Comparison of ENCODE assay signal across 10 cellular contexts in genomic region chr2:46749042-46749461, GRCh38. TPM values are rescaled to one million over a fixed set of nuclear protein-coding genes. Genes with fewer than 3 reads are reported as not detected.
DNase-seq lines count a peak whose midpoint lies in the region; ATAC-seq and TF ChIP-seq lines count a peak whose summit lies in the region.
"Had no signal": no experiment of that assay in that cellular context is flagged by ENCODE, and none has a peak within 500 bp of the region (broad histone marks: within the 10 kb centered on the region; RNA-seq: fewer than 3 reads in every experiment).

No MANE protein-coding gene starts in this region.

- WGBS in stomach, 5 donors: 39 to 52% (median 50%) methylated on average over 3 of the region's 3 CpGs

- 0 out of 2 replicates have a peak, but pooled peaks cover 3% of the 10 kb centered on the region for H3K36me3 ChIP-seq in SK-N-MC (ENCODE audit: insufficient read depth, low read length)
- no peaks in the 10 kb centered on the region for H3K36me3 ChIP-seq in stomach
- no peaks in the 10 kb centered on the region for H3K36me3 ChIP-seq in ascending aorta

- H3K9me3 ChIP-seq in SK-N-MC (ENCODE audit: low read depth, low read length): no peaks in the 10 kb centered on the region
- no peaks in the 10 kb centered on the region for H3K9me3 ChIP-seq in stomach
- H3K9me3 ChIP-seq in ascending aorta: no peaks in the 10 kb centered on the region

- peak overlapping the region; percentile 66 for H3K4me3 ChIP-seq in SK-N-MC
- no peak overlapping the region for H3K4me3 ChIP-seq in fibroblast of villous mesenchyme (ENCODE audit: low read depth, low read length)
- H3K4me3 ChIP-seq in stomach: no peak overlapping the region
- no peak overlapping the region for H3K4me3 ChIP-seq in ascending aorta

- H3K27ac ChIP-seq in SK-N-MC: peak overlapping the region; percentile 88
- H3K27ac ChIP-seq in stomach: peak overlapping the region in 3 of 5 donors; percentile 27 to 67 (median 33)
- no peak overlapping the region for H3K27ac ChIP-seq in ascending aorta
- H3K27ac ChIP-seq: 22Rv1 had no signal

- peaks cover 14 to 62% (median 32%) of the 10 kb centered on the region in 4 donors for H3K4me1 ChIP-seq in stomach
- H3K4me1 ChIP-seq in ascending aorta: peaks cover 0 to 8% of the 10 kb centered on the region in 2 donors

- no peak for TF ChIP-seq CTCF in fibroblast of villous mesenchyme (IDR thresholded peaks at IDR 0.05; ENCODE audit: insufficient read depth, low read depth, low read length)
- no peak for TF ChIP-seq CTCF in stomach (IDR thresholded peaks at IDR 0.05)
- no peak for TF ChIP-seq CTCF in ascending aorta (IDR thresholded peaks at IDR 0.05)

- intact Hi-C loops in stomach (cut with DNase I; ENCODE audit: low total_unique reads): no loop called here
- intact Hi-C loops in ascending aorta (cut with DNase I): no loop called here

- peak overlapping the region; percentile 42 for H3K9ac ChIP-seq in SK-N-MC (ENCODE audit: insufficient read length)

- no peak for TF ChIP-seq POLR2A in stomach (IDR thresholded peaks at IDR 0.05)

- peak; percentile 23 for DNase-seq in DMS 273 (lab: John Stamatoyannopoulos, UW; ENCODE audit: unreplicated experiment)
- no peak for DNase-seq in DMS 273 treated with DMSO at 0.1 percent for 48 hours (lab: John Stamatoyannopoulos, UW)
- peak; percentile 69 for DNase-seq in SK-N-MC (ENCODE audit: low read depth, low spot score)
- peak; percentile 85 for DNase-seq in fibroblast of villous mesenchyme (ENCODE audit: low read depth)
- no peak for DNase-seq in stomach
- no peak for DNase-seq in ascending aorta (ENCODE audit: low spot score in 2 of 2)
- no peak for DNase-seq in iPS-NIHi7 (ENCODE audit: extremely low spot score)
- DNase-seq: activated B cell treated with CpG ODN at 0.5 μM for 24 hours had no signal

- ATAC-seq in HG02970 (IDR thresholded peaks at IDR 0.05; ENCODE audit: low FRiP score, unreplicated experiment): no peak

- TF ChIP-seq EP300 in stomach (IDR thresholded peaks at IDR 0.05): no peak

- H3K27me3 ChIP-seq in stomach: no peaks in the 10 kb centered on the region
- H3K27me3 ChIP-seq in ascending aorta: no peaks in the 10 kb centered on the region

RNA-seq across cellular contexts. Expression of gene SOCS5, which starts 50.0 kb away (rescaled TPM):
- total RNA-seq in fibroblast of villous mesenchyme (86.0 and 220 TPM in 2 replicates), stomach (10 to 100 TPM in 4 of 5 donors, 1 to 10 TPM in 1; 6.1 to 45.9 (median 25.4) TPM), ascending aorta (8.9 TPM)
- polyA plus RNA-seq in stomach: 1 to 10 TPM; 4.0 to 4.8 (median 4.4) TPM

Comparison
In these comparisons a context has a peak if more than half of its experiments do, and no peak if none do; other contexts are left out.
1. DNase-seq: peak in DMS 273 (single experiment), SK-N-MC (single experiment) and fibroblast of villous mesenchyme (single experiment); none in DMS 273 treated with DMSO at 0.1 percent for 48 hours (single experiment), stomach (single experiment), ascending aorta (0 of 2) and iPS-NIHi7 (single experiment).
2. H3K27ac ChIP-seq: peak in SK-N-MC (single experiment) and stomach (3 of 5); none in ascending aorta (0 of 2).